8 cellular contexts compared by ENCODE assay signal in genomic region chr11:119533931-119534694, GRCh38.
DNase-seq lines count a peak whose midpoint lies in the region; ATAC-seq and TF ChIP-seq lines count a peak whose summit lies in the region.

No MANE protein-coding gene starts in this region.

- H3K9me3 ChIP-seq in OCI-LY1 (ENCODE audit: low read length) (no peaks in the 10 kb centered on the region), testis (no peaks in the 10 kb centered on the region)

- no peaks in the 10 kb centered on the region for H3F3A ChIP-seq in OCI-LY1 (ENCODE audit: insufficient read depth, low read length)

- WGBS in testis, 2 donors: 38 to 53% methylated on average over 9 to 12 of the region's 12 CpGs

- POLR2A ChIA-PET in GM10248 (lab: Yijun Ruan, JAX): interaction anchor here (0.6 kb wide), 1 partner anchor 24 kb away, joined by 4 read pairs; no protein-coding TSS in a partner anchor
- POLR2A ChIA-PET in naive thymus-derived CD8-positive, alpha-beta T cell (lab: Charles Lee): no interaction called here

- peak overlapping the region in 3 of 10 donors; percentile 7 to 61 (median 23) for H3K27ac Mint-ChIP-seq in naive thymus-derived CD8-positive, alpha-beta T cell

- H2AFZ ChIP-seq in OCI-LY1 (ENCODE audit: low read length): no peak overlapping the region

- no peak overlapping the region for H3K4me3 ChIP-seq in OCI-LY1 (ENCODE audit: low read depth, low read length, poor library complexity, severe bottlenecking)
- H3K4me3 ChIP-seq in testis: no peak overlapping the region

- H3K27me3 ChIP-seq in OCI-LY1 (ENCODE audit: insufficient read depth, low read length) (no peaks in the 10 kb centered on the region), testis (no peaks in the 10 kb centered on the region)

- no peaks in the 10 kb centered on the region for H3K79me2 ChIP-seq in OCI-LY1 (ENCODE audit: insufficient read depth, low read length)

- H3K9me3 Mint-ChIP-seq in naive thymus-derived CD8-positive, alpha-beta T cell: no peaks in the 10 kb centered on the region

- peak; percentile 48 to 68 for ATAC-seq in naive thymus-derived CD8-positive, alpha-beta T cell
- no peak for ATAC-seq in HG03039 (IDR thresholded peaks at IDR 0.05; ENCODE audit: unreplicated experiment)

- H3K4me1 ChIP-seq in OCI-LY1 (ENCODE audit: insufficient read depth, low read length, severe bottlenecking) (no peaks in the 10 kb centered on the region), testis (no peaks in the 10 kb centered on the region)

- no peaks in the 10 kb centered on the region for H4K20me1 ChIP-seq in OCI-LY1 (ENCODE audit: insufficient read depth, low read length)

- H3K9ac ChIP-seq in OCI-LY1 (ENCODE audit: low read length): no peak overlapping the region

- H3K4me3 Mint-ChIP-seq in naive thymus-derived CD8-positive, alpha-beta T cell: no peak overlapping the region

- CTCF ChIA-PET in GM10248 (lab: Yijun Ruan, JAX): interaction anchor here (0.6 to 3.2 kb wide), 34 partner anchors 10 to 609 kb away, joined by 3 to 24 read pairs (median 5); partner anchors contain the start of gene USP2

- H3K4me2 ChIP-seq in OCI-LY1 (ENCODE audit: low read length): no peak overlapping the region

- H3K36me3 Mint-ChIP-seq in naive thymus-derived CD8-positive, alpha-beta T cell: no peaks in the 10 kb centered on the region

- no peaks in the 10 kb centered on the region for H3K9me2 ChIP-seq in OCI-LY1 (ENCODE audit: low read depth, low read length)

- H3K36me3 ChIP-seq in OCI-LY1 (ENCODE audit: insufficient read depth, low read length) (no peaks in the 10 kb centered on the region), testis (ENCODE audit: low read depth, missing control alignments) (no peaks in the 10 kb centered on the region)

- H3K27ac ChIP-seq in OCI-LY1 (ENCODE audit: low read depth, low read length, poor library complexity, severe bottlenecking): no peak overlapping the region
- no peak overlapping the region for H3K27ac ChIP-seq in testis

- DNase-seq in GM10248 (ENCODE audit: extremely low spot score) (peak; percentile 78), HUDEP-2 (lab: John Stamatoyannopoulos, UW; ENCODE audit: unreplicated experiment in 76 of 76) (peak in 57 of 76 experiments; percentile 10 to 69 (median 38)), fibroblast of peridontal ligament (ENCODE audit: extremely low read depth) (peak; percentile 55), testis (peak; percentile 70)
- peak; percentile 48 for DNase-seq in activated T-cell treated with anti-CD3 and anti-CD28 coated beads, Interleukin-2, amount 50 U/mL, for 1 hour
- peak in 8 of 10 donors; percentile 13 to 40 (median 30) for DNase-seq in naive thymus-derived CD8-positive, alpha-beta T cell

- intact Hi-C loops in testis (cut with DNase I; ENCODE audit: low total_unique reads): no loop called here

- H3K4me1 Mint-ChIP-seq in naive thymus-derived CD8-positive, alpha-beta T cell: peaks cover 4 to 7% (median 5%) of the 10 kb centered on the region in 4 donors

- TF ChIP-seq POLR2A in testis (IDR thresholded peaks at IDR 0.05): no peak

- TF ChIP-seq CTCF in GM10248 (IDR thresholded peaks at IDR 0.05; ENCODE audit: control extremely low read depth, extremely low read depth, low read depth, missing control alignments) (peak; percentile 78), OCI-LY1 (IDR thresholded peaks at IDR 0.05; ENCODE audit: low read length) (peak; percentile 84), testis (IDR thresholded peaks at IDR 0.05) (peak; percentile 41 to 71 (median 43))

- peaks cover 2 to 31% (median 15%) of the 10 kb centered on the region in 5 donors for H3K27me3 Mint-ChIP-seq in naive thymus-derived CD8-positive, alpha-beta T cell
